In genomic region chr1:195915826-195916225, GRCh38 we compare ENCODE assay signal across 21 cellular contexts.
"Had no signal": no experiment of that assay in that cellular context is flagged by ENCODE, and none has a peak within 500 bp of the region (broad histone marks: within the 10 kb centered on the region; RNA-seq: fewer than 3 reads in every experiment).

No MANE protein-coding gene starts in this region.

- H3K4me1 ChIP-seq: esophagus muscularis mucosa, foreskin keratinocyte, gastroesophageal sphincter, heart left ventricle, neural progenitor cell, parathyroid adenoma, stomach, thyroid gland, vagina had no signal

- DNase-seq: dermis blood vessel endothelial cell; effector memory CD4-positive, alpha-beta T cell; foreskin keratinocyte; heart left ventricle; kidney; midbrain; naive thymus-derived CD4-positive, alpha-beta T cell; stimulated activated CD4-positive, alpha-beta T cell treated with anti-CD3 and anti-CD28 coated beads, Interleukin-2, amount 100 ng/mL, for 24 hours; stimulated activated CD4-positive, alpha-beta T cell treated with anti-CD3 and anti-CD28 coated beads, Interleukin-4, amount 100 ng/mL, for 24 hours; stimulated activated naive CD4-positive, alpha-beta T cell treated with Interleukin-2 at 50 U/mL for 16 hours; stomach; thyroid gland; trophoblast cell had no signal

- H3K4me2 ChIP-seq: hepatocyte, neural progenitor cell, smooth muscle cell had no signal

- H3K27me3 ChIP-seq: esophagus muscularis mucosa, foreskin keratinocyte, gastroesophageal sphincter, heart left ventricle, hepatocyte, neural progenitor cell, stomach, thyroid gland, vagina had no signal

- H3K9me3 ChIP-seq: thyroid gland, vagina had no signal

- H3K4me3 ChIP-seq: esophagus muscularis mucosa, gastroesophageal sphincter, heart left ventricle, hepatocyte, lung, neural progenitor cell, smooth muscle cell, stomach, thyroid gland, vagina had no signal

- H3K9ac ChIP-seq: neural progenitor cell, parathyroid adenoma had no signal

- H3K36me3 ChIP-seq: esophagus muscularis mucosa, gastroesophageal sphincter, heart left ventricle, neural progenitor cell, stomach, thyroid gland, vagina had no signal

- H3K79me2 ChIP-seq: hepatocyte, parathyroid adenoma had no signal

- H3K27ac ChIP-seq: esophagus muscularis mucosa, foreskin keratinocyte, gastroesophageal sphincter, heart left ventricle, hepatocyte, neural progenitor cell, parathyroid adenoma, stomach, thyroid gland, vagina had no signal
